1 cellular context compared by ENCODE assay signal in the genomic region with DNA sequence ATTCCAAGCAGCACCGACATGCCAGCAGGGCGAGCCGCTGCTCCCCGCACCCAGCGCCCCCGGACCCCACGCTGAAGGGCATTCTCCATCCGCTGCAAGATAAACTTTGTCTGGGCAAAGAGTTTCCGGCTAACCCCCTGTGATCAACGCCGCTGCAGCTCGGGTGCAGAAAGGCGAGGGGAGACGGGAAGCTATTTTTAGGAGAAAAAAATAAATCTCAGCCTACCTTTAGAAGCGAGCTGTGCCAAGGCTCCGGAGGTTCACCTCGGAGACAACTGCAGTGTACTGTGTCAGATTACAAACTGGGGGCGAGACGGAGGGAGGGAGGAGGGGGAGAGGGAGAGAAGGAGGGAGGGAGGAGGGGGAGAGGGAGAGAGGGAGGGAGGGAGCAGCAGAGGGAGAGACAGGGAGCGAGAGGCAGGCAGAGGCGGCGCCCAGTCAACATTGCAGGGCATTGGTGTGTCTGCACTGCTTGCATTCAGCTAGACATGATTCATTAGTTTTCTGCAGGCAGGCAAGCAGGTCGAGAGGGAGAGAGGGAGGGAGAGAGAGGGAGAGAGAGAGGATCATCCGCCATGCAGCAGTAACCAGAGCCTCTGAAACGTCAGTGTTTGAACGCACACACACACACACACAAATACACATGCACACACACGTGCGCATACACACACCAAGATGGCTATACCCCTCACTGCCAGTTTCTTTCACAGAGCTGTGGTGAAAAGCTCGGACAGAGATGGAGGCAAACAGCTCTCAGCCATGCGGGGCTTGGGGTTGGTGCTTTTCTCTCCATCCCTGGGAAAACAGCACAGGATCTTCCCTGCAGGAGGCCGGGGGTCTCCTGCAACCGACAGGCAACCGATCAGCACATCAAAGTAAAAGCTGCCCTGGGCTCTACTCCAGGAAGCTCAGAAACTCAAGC.
TF ChIP-seq lines count a peak whose summit lies in the region.

A gene with protein sequence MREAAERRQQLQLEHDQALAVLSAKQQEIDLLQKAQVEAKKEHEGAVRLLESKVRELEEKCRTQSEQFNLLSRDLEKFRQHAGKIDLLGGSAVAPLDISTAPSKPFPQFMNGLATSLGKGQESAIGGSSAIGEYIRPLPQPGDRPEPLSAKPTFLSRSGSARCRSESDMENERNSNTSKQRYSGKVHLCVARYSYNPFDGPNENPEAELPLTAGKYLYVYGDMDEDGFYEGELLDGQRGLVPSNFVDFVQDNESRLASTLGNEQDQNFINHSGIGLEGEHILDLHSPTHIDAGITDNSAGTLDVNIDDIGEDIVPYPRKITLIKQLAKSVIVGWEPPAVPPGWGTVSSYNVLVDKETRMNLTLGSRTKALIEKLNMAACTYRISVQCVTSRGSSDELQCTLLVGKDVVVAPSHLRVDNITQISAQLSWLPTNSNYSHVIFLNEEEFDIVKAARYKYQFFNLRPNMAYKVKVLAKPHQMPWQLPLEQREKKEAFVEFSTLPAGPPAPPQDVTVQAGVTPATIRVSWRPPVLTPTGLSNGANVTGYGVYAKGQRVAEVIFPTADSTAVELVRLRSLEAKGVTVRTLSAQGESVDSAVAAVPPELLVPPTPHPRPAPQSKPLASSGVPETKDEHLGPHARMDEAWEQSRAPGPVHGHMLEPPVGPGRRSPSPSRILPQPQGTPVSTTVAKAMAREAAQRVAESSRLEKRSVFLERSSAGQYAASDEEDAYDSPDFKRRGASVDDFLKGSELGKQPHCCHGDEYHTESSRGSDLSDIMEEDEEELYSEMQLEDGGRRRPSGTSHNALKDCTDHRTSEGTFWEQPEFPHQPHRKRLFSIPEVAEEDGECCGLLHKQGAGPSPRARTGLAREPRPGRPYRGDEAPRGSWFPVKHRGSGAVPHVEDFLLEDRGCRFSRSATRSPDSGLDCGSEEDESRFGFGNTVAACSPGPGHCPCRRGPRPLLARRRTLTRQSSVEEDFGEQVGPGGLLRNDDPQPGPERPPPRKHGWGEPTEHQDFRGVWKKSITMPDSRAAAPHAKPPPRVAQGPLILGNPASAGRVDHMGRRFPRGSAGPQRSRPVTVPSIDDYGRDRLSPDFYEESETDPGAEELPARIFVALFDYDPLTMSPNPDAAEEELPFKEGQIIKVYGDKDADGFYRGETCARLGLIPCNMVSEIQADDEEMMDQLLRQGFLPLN (N-terminal part only) (minus strand): TSS at position 304 of the 922 bp plus-strand sequence. CDS start 237,286 bp downstream, outside the sequence.

TF ChIP-seq in H1, 55 proteins besides CTCF, POLR2A, EP300 and RAD21:
- TF ChIP-seq POLR2AphosphoS5 (IDR thresholded peaks at IDR 0.05; ENCODE audit: low read depth, low read length) (no peak), EGR1 (IDR thresholded peaks at IDR 0.05; ENCODE audit: borderline replicate concordance, low read depth, low read length) (peak; percentile 64; the same call in 1 of the 2 replicates), CHD1 (IDR thresholded peaks at IDR 0.05; ENCODE audit: low read depth, low read length) (no peak), SIX5 (IDR thresholded peaks at IDR 0.05; ENCODE audit: low read depth, low read length) (no peak), SUZ12 (IDR thresholded peaks at IDR 0.05; ENCODE audit: low read length) (0 out of 2 replicates have a peak, but pooled peaks have one; percentile 23), TAF7 (optimal IDR thresholded peaks at IDR 0.05; ENCODE audit: borderline replicate concordance, low read depth, low read length) (no peak), SIN3A (conservative IDR thresholded peaks at IDR 0.05 in 1 of 2, IDR thresholded peaks at IDR 0.05 in 1 of 2; ENCODE audit: low read depth in 1 of 2, low read length in 2 of 2) (peak in 1 of 2 experiments; percentile 51; a peak in 2 of 4 replicates), KDM5A (IDR thresholded peaks at IDR 0.05; ENCODE audit: low read length) (no peak), JUN (IDR thresholded peaks at IDR 0.05; ENCODE audit: low read depth, low read length) (no peak), CTBP2 (IDR thresholded peaks at IDR 0.05; ENCODE audit: borderline replicate concordance, insufficient read depth, insufficient read length, low read length) (no peak), TEAD4 (IDR thresholded peaks at IDR 0.05; ENCODE audit: low read depth, low read length) (0 out of 2 replicates have a peak, but pooled peaks have one; percentile 17), RNF2 (IDR thresholded peaks at IDR 0.05; ENCODE audit: borderline replicate concordance, low read depth, low read length, missing control alignments, poor library complexity, severe bottlenecking) (no peak), USF2 (IDR thresholded peaks at IDR 0.05; ENCODE audit: low read length) (no peak), KDM1A (IDR thresholded peaks at IDR 0.05; ENCODE audit: borderline replicate concordance, low read length) (peak; percentile 44; the same call in 1 of the 2 replicates), TAF1 (IDR thresholded peaks at IDR 0.05; ENCODE audit: low read depth, low read length) (0 out of 2 replicates have a peak, but pooled peaks have one; percentile 35), HDAC2 (IDR thresholded peaks at IDR 0.05; ENCODE audit: borderline replicate concordance in 1 of 2, low read depth in 2 of 2, low read length in 2 of 2) (0 out of 4 replicates have a peak, but pooled peaks of 1 of the 2 experiments have one; percentile 24), POU5F1 (IDR thresholded peaks at IDR 0.05; ENCODE audit: low read depth, low read length) (no peak), CHD2 (IDR thresholded peaks at IDR 0.05; ENCODE audit: low read length) (no peak), BACH1 (IDR thresholded peaks at IDR 0.05; ENCODE audit: low read length) (no peak), ASH2L (IDR thresholded peaks at IDR 0.05; ENCODE audit: low read length) (peak; percentile 62), CREB1 (IDR thresholded peaks at IDR 0.05) (no peak), TBP (IDR thresholded peaks at IDR 0.05; ENCODE audit: low read depth, low read length) (no peak), NANOG (IDR thresholded peaks at IDR 0.05; ENCODE audit: insufficient read depth, low read depth, low read length, poor library complexity, severe bottlenecking) (peak; percentile 13), KDM4A (IDR thresholded peaks at IDR 0.05; ENCODE audit: low read depth, low read length, severe bottlenecking) (peak; percentile 29), SRF (IDR thresholded peaks at IDR 0.05; ENCODE audit: low read depth, low read length) (no peak)
- TF ChIP-seq, protein P1, sequence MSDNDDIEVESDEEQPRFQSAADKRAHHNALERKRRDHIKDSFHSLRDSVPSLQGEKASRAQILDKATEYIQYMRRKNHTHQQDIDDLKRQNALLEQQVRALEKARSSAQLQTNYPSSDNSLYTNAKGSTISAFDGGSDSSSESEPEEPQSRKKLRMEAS (IDR thresholded peaks at IDR 0.05), result peak; percentile 68; the same call in 1 of the 2 replicates
- TF ChIP-seq, protein P2, sequence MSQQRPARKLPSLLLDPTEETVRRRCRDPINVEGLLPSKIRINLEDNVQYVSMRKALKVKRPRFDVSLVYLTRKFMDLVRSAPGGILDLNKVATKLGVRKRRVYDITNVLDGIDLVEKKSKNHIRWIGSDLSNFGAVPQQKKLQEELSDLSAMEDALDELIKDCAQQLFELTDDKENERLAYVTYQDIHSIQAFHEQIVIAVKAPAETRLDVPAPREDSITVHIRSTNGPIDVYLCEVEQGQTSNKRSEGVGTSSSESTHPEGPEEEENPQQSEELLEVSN (IDR thresholded peaks at IDR 0.05), result no peak
